Comparison of ENCODE assay signal across 32 cellular contexts in the genomic region with DNA sequence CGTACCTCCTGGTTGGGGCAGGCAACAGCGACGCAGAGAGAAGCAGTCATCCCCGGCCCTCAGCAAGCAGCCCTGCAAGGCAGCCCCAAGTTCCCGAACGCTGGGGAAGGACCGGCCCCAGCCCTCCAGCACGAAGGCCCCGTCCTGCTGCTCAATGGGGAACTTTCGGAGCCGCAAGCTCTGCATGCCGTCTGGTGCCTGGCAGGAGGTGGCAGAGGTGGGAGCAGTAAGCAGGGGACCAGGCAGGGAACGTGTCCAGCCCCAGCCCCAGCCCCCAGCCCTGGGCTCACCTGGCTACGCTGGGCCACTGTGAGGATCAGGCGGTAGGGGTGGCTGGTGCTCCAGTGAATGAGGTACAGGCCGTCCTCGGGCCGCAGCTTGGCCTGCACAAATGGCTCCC.
"Had no signal": no experiment of that assay in that cellular context is flagged by ENCODE, and none has a peak within 500 bp of the region (broad histone marks: within the 10 kb centered on the region; RNA-seq: fewer than 3 reads in every experiment).

No MANE protein-coding gene starts in this region.

- DNase-seq: activated CD4-positive, alpha-beta T cell treated with anti-CD3 and anti-CD28 coated beads for 4 hours; activated CD4-positive, alpha-beta T cell treated with anti-CD3 and anti-CD28 coated beads, Interleukin-2, amount 50 U/mL, for 4 hours; activated effector memory CD4-positive, alpha-beta T cell treated with Interleukin-2 at 50 U/mL for 16 hours; activated naive CD4-positive, alpha-beta T cell treated with Interleukin-2 at 50 U/mL for 16 hours; activated T-cell treated with anti-CD3 and anti-CD28 coated beads for 4 hours; activated T-cell treated with anti-CD3 and anti-CD28 coated beads, Interleukin-2, amount 50 U/mL, for 72 hours; anterior cingulate cortex; endodermal cell; foreskin fibroblast; head of caudate nucleus; hippocampal formation; immature natural killer cell; naive B cell; psoas muscle; stimulated activated CD4-positive, alpha-beta T cell treated with anti-CD3 and anti-CD28 coated beads, Interleukin-1b, Interleukin-23, amount 100 ng/mL, for 48 hours; stimulated activated CD4-positive, alpha-beta T cell treated with anti-CD3 and anti-CD28 coated beads, Interleukin-4, amount 100 ng/mL, for 4 hours; stimulated activated CD8-positive, alpha-beta memory T cell treated with anti-CD3 and anti-CD28 coated beads, Interleukin-4, amount 100 ng/mL, for 48 hours; stimulated activated naive CD8-positive, alpha-beta T cell treated with anti-CD3 and anti-CD28 coated beads, Interleukin-15, amount 100 ng/mL, for 72 hours; substantia nigra; T-helper 9 cell had no signal

- H3K4me3 Mint-ChIP-seq: activated naive CD8-positive, alpha-beta T cell; activated T-cell treated with anti-CD3 and anti-CD28 coated beads, Interleukin-2, amount 50 U/mL, for 72 hours; central memory CD8-positive, alpha-beta T cell; dendritic cell treated with granulocyte-macrophage colony-stimulating factor and Interleukin-4, amounts not matched to agents 40 ng/mL and 50 ng/mL, for 4 days; endodermal cell; immature natural killer cell; mesothelial cell of epicardium; naive B cell; neural crest cell; stimulated activated memory B cell treated with anti-CD40 and anti-IgM and Interleukin-4, amounts not matched to agents 10 μg/mL and 1 μg/mL and 100 μg/mL, for 72 hours; stimulated activated naive CD8-positive, alpha-beta T cell treated with anti-CD3 and anti-CD28 coated beads, Interleukin-15, amount 100 ng/mL, for 72 hours; T-helper 1 cell treated with Interleukin-12 subunit alpha and Interleukin-12 subunit beta and Interleukin-4 antibody, amounts not matched to agents 30 μg/mL and 1 μg/mL, for 36 hours had no signal

- H3K9ac ChIP-seq: parathyroid adenoma had no signal

- ATAC-seq: activated T-cell treated with anti-CD3 and anti-CD28 coated beads, Interleukin-2, amount 50 U/mL, for 72 hours; esophagus mucosa; psoas muscle had no signal

- H3K4me3 ChIP-seq: psoas muscle, smooth muscle cell, upper lobe of left lung had no signal

- H2AFZ ChIP-seq: parathyroid adenoma had no signal

- H3K9me3 Mint-ChIP-seq: activated T-cell treated with anti-CD3 and anti-CD28 coated beads, Interleukin-2, amount 50 U/mL, for 72 hours; central memory CD8-positive, alpha-beta T cell; dendritic cell treated with granulocyte-macrophage colony-stimulating factor and Interleukin-4, amounts not matched to agents 40 ng/mL and 50 ng/mL, for 4 days; endodermal cell; immature natural killer cell; mesothelial cell of epicardium; naive B cell; neural crest cell; stimulated activated memory B cell treated with anti-CD40 and anti-IgM and Interleukin-4, amounts not matched to agents 10 μg/mL and 1 μg/mL and 100 μg/mL, for 72 hours; stimulated activated naive CD8-positive, alpha-beta T cell treated with anti-CD3 and anti-CD28 coated beads, Interleukin-15, amount 100 ng/mL, for 72 hours; T-helper 1 cell treated with Interleukin-12 subunit alpha and Interleukin-12 subunit beta and Interleukin-4 antibody, amounts not matched to agents 30 μg/mL and 1 μg/mL, for 36 hours had no signal

- H3K4me1 Mint-ChIP-seq: central memory CD8-positive, alpha-beta T cell; endodermal cell; immature natural killer cell; mesothelial cell of epicardium; neural crest cell; stimulated activated memory B cell treated with anti-CD40 and anti-IgM and Interleukin-4, amounts not matched to agents 10 μg/mL and 1 μg/mL and 100 μg/mL, for 72 hours; stimulated activated naive CD8-positive, alpha-beta T cell treated with anti-CD3 and anti-CD28 coated beads, Interleukin-15, amount 100 ng/mL, for 72 hours had no signal

- H3K27ac Mint-ChIP-seq: activated naive CD8-positive, alpha-beta T cell; activated T-cell treated with anti-CD3 and anti-CD28 coated beads, Interleukin-2, amount 50 U/mL, for 72 hours; dendritic cell treated with granulocyte-macrophage colony-stimulating factor and Interleukin-4, amounts not matched to agents 40 ng/mL and 50 ng/mL, for 4 days; endodermal cell; mesothelial cell of epicardium; naive B cell; stimulated activated memory B cell treated with anti-CD40 and anti-IgM and Interleukin-4, amounts not matched to agents 10 μg/mL and 1 μg/mL and 100 μg/mL, for 72 hours; T-helper 1 cell treated with Interleukin-12 subunit alpha and Interleukin-12 subunit beta and Interleukin-4 antibody, amounts not matched to agents 30 μg/mL and 1 μg/mL, for 36 hours had no signal

- H3K9me3 ChIP-seq: psoas muscle, upper lobe of left lung had no signal

- H3K27me3 Mint-ChIP-seq: activated naive CD8-positive, alpha-beta T cell; central memory CD8-positive, alpha-beta T cell; dendritic cell treated with granulocyte-macrophage colony-stimulating factor and Interleukin-4, amounts not matched to agents 40 ng/mL and 50 ng/mL, for 4 days; naive B cell; stimulated activated memory B cell treated with anti-CD40 and anti-IgM and Interleukin-4, amounts not matched to agents 10 μg/mL and 1 μg/mL and 100 μg/mL, for 72 hours; stimulated activated naive CD8-positive, alpha-beta T cell treated with anti-CD3 and anti-CD28 coated beads, Interleukin-15, amount 100 ng/mL, for 72 hours had no signal

- H3K79me2 ChIP-seq: parathyroid adenoma had no signal

- H3K4me1 ChIP-seq: parathyroid adenoma, psoas muscle, upper lobe of left lung had no signal

- H3K27ac ChIP-seq: parathyroid adenoma, psoas muscle, upper lobe of left lung, VCaP had no signal

- H3K27me3 ChIP-seq: upper lobe of left lung had no signal

- H3K4me2 ChIP-seq: smooth muscle cell had no signal
